Comparison of ENCODE assay signal across 5 cellular contexts in genomic region chr10:13276146-13276545, GRCh38. TPM values are rescaled to one million over a fixed set of nuclear protein-coding genes. Genes with fewer than 3 reads are reported as not detected.
"Had no signal": no experiment of that assay in that cellular context is flagged by ENCODE, and none has a peak within 500 bp of the region (broad histone marks: within the 10 kb centered on the region; RNA-seq: fewer than 3 reads in every experiment).

No MANE protein-coding gene starts in this region.

RNA-seq across cellular contexts. Expression of gene UCMA, which starts 42.0 kb away (rescaled TPM):
- total RNA-seq: HT-29, HT1080, IMR-90, K562 had no signal
- polyA plus RNA-seq: IgD-negative memory B cell, IMR-90, K562 had no signal
